ENCODE assay signal across 27 cellular contexts in genomic region chr18:22355598-22355997, GRCh38.
A peak's percentile ranks its signal among the peaks of the same experiment; 100 is the strongest.
DNase-seq lines count a peak whose midpoint lies in the region; ATAC-seq and TF ChIP-seq lines count a peak whose summit lies in the region.
"Had no signal": no experiment of that assay in that cellular context is flagged by ENCODE, and none has a peak within 500 bp of the region (broad histone marks: within the 10 kb centered on the region; RNA-seq: fewer than 3 reads in every experiment).

No MANE protein-coding gene starts in this region.

- no peaks in the 10 kb centered on the region for H3K27me3 ChIP-seq in ascending aorta
- H3K27me3 ChIP-seq: BLaER1 treated with 17β-estradiol and CSF1 and Interleukin-3, amounts not matched to agents 10 nM and 100 nM had no signal

- DNase-seq in ascending aorta (ENCODE audit: low spot score in 2 of 2) = no peak
- peak; percentile 56 for DNase-seq in fibroblast of pulmonary artery (ENCODE audit: low read depth)
- DNase-seq in left ventricle myocardium superior = no peak
- no peak for DNase-seq in HuH-7.5 (ENCODE audit: low spot score)
- DNase-seq in foreskin fibroblast = no peak
- DNase-seq in GF-D8 (lab: John Stamatoyannopoulos, UW) = no peak
- DNase-seq: AML-193; CD4-positive, alpha-beta T cell; H9; IMR-90; MM.1S; NCI-H1048; NCI-H1417; NCI-H1694; NCI-H2029 treated with DMSO at 0.1 percent for 48 hours; NCI-H446 treated with DMSO at 0.1 percent for 48 hours; NCI-H526; NCI-H82; NK-92 treated with Interleukin-12 subunit alpha and Interleukin-12 subunit beta, amount 100 ng/mL, for 24 hours; PC-9; SHP77 had no signal

- ATAC-seq in left ventricle myocardium superior (peak; percentile 81), GM19035 (IDR thresholded peaks at IDR 0.05; ENCODE audit: unreplicated experiment) (no peak)
- ATAC-seq: A549, GM23338 had no signal

- H3K4me3 ChIP-seq in ascending aorta (no peak overlapping the region), fibroblast of pulmonary artery (replicated peaks; ENCODE audit: low read depth, low read length) (no peak overlapping the region), foreskin fibroblast (ENCODE audit: low read depth in 1 of 2, low read length in 2 of 2) (no peak overlapping the region)
- H3K4me3 ChIP-seq: A549; BLaER1 treated with 17β-estradiol and CSF1 and Interleukin-3, amounts not matched to agents 10 nM and 100 nM; GM23338; PC-9 had no signal

- intact Hi-C loops in ascending aorta (cut with DNase I) (no loop called here), left ventricle myocardium superior (cut with micrococcal nuclease) (no loop called here)

- TF ChIP-seq CTCF in ascending aorta (IDR thresholded peaks at IDR 0.05) (no peak), fibroblast of pulmonary artery (IDR thresholded peaks at IDR 0.05; ENCODE audit: low read length, missing control alignments) (no peak), nephron (IDR thresholded peaks at IDR 0.05; ENCODE audit: unreplicated experiment in 3 of 3) (no peak), foreskin fibroblast (IDR thresholded peaks at IDR 0.05; ENCODE audit: low read depth, low read length) (no peak)

- no peaks in the 10 kb centered on the region for H3K9me3 ChIP-seq in ascending aorta
- H3K9me3 ChIP-seq: A549; BLaER1 treated with 17β-estradiol and CSF1 and Interleukin-3, amounts not matched to agents 10 nM and 100 nM had no signal

- H3K4me1 Mint-ChIP-seq in nephron = peaks cover 11% of the 10 kb centered on the region
- H3K4me1 Mint-ChIP-seq: GM23338, H9 had no signal

- H3K4me1 ChIP-seq in ascending aorta = no peaks in the 10 kb centered on the region
- H3K4me1 ChIP-seq: A549; BLaER1 treated with 17β-estradiol and CSF1 and Interleukin-3, amounts not matched to agents 10 nM and 100 nM had no signal

- H3K9me3 Mint-ChIP-seq in nephron = no peaks in the 10 kb centered on the region
- H3K9me3 Mint-ChIP-seq: GM23338, H9 had no signal

- H3K27me3 Mint-ChIP-seq in nephron (ENCODE audit: low read depth) = peaks cover 48% of the 10 kb centered on the region

- peak overlapping the region; percentile 12 to 31 for H3K27ac ChIP-seq in ascending aorta
- H3K27ac ChIP-seq: A549; BLaER1 treated with 17β-estradiol and CSF1 and Interleukin-3, amounts not matched to agents 10 nM and 100 nM; KMS-11; PC-9 had no signal

- no peak overlapping the region for H3K4me3 Mint-ChIP-seq in nephron
- H3K4me3 Mint-ChIP-seq: CD4-positive, alpha-beta T cell; GM23338; H9 had no signal

- H3K27ac Mint-ChIP-seq in nephron = peak overlapping the region in 2 of 3 experiments; percentile 73 to 76
- H3K27ac Mint-ChIP-seq: CD4-positive, alpha-beta T cell; GM23338; H9 had no signal

- H3K36me3 ChIP-seq in ascending aorta = no peaks in the 10 kb centered on the region
- H3K36me3 ChIP-seq: BLaER1 treated with 17β-estradiol and CSF1 and Interleukin-3, amounts not matched to agents 10 nM and 100 nM had no signal

- H3K36me3 Mint-ChIP-seq in nephron (ENCODE audit: low read depth) = no peaks in the 10 kb centered on the region
